12 cellular contexts compared by ENCODE assay signal in the genomic region with DNA sequence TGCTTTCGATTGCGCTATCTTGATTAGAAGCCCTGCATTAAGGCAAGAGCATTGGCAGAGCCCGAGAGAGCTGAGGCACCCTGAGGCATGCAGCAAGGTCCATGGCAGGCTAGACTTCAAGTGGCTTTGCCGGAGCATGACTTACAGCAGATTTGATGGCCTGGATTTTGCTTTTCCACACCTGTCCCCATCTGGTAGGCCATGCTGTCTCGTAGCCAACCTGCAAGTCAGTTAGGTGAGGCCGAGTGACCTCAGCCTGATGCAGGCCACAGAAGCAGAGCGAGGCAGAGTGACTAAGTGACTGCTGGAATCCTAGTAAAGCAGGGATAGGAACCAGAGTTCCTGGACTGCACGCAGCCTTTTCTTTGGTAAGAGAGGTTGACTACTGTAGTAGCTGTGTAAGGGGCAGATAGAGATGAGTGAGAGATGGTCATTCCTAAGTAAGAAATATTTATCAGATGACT.
A peak's percentile ranks its signal among the peaks of the same experiment; 100 is the strongest.
DNase-seq lines count a peak whose midpoint lies in the region; ATAC-seq and TF ChIP-seq lines count a peak whose summit lies in the region.
"Had no signal": no experiment of that assay in that cellular context is flagged by ENCODE, and none has a peak within 500 bp of the region (broad histone marks: within the 10 kb centered on the region; RNA-seq: fewer than 3 reads in every experiment).

No MANE protein-coding gene starts in this region.

- peaks cover 5 to 58% (median 29%) of the 10 kb centered on the region in 6 donors for H3K4me1 ChIP-seq in spleen

- peak; percentile 62 for ATAC-seq in left ventricle myocardium superior
- no peak for ATAC-seq in HG03460 (IDR thresholded peaks at IDR 0.05; ENCODE audit: unreplicated experiment)
- ATAC-seq: natural killer cell treated with Interleukin-12 subunit alpha and Interleukin-12 subunit beta and Interleukin-15 and Interleukin-18, amount 100 ng/mL, for 72 hours had no signal

- TF ChIP-seq CTCF in spleen (IDR thresholded peaks at IDR 0.05 in 8 of 11, conservative IDR thresholded peaks at IDR 0.05 in 3 of 11), result no peak

- 82 to 89% (median 86%) methylated on average over 8 of the region's 8 CpGs for WGBS in spleen, 5 donors

- no peak overlapping the region for H3K4me3 ChIP-seq in spleen

- H3K9me3 ChIP-seq in spleen, result no peaks in the 10 kb centered on the region

- peak overlapping the region in 7 of 8 donors; percentile 33 to 64 (median 58) for H3K27ac ChIP-seq in spleen

- H3K27me3 ChIP-seq in spleen (replicated peaks in 1 of 7), result no peaks in the 10 kb centered on the region

- no peak for TF ChIP-seq POLR2A in spleen (IDR thresholded peaks at IDR 0.05)

- intact Hi-C loops in left ventricle myocardium superior (cut with micrococcal nuclease) (loop anchor here (10.0 kb wide), 2 partner anchors 73 to 77 kb away; no protein-coding TSS in a partner anchor), spleen (cut with DNase I; ENCODE audit: low total_unique reads) (no loop called here)

- H3K36me3 ChIP-seq in spleen, result no peaks in the 10 kb centered on the region

- peak; percentile 27 for DNase-seq in H4 (ENCODE audit: low spot score)
- peak; percentile 82 for DNase-seq in astrocyte of the hippocampus (ENCODE audit: low read depth, low spot score)
- DNase-seq in left ventricle myocardium superior, result peak; percentile 51
- no peak for DNase-seq in spleen
- no peak for DNase-seq in GDM1 (lab: John Stamatoyannopoulos, UW)
- DNase-seq in DMS53 (lab: John Stamatoyannopoulos, UW), result no peak
- no peak for DNase-seq in effector CD4-positive, alpha-beta T cell
- DNase-seq: effector memory CD4-positive, alpha-beta T cell; NCI-H748 treated with DMSO at 0.1 percent for 48 hours; stimulated activated naive CD4-positive, alpha-beta T cell treated with Interleukin-2 at 50 U/mL for 16 hours had no signal

Comparison
In these comparisons a context has a peak if more than half of its experiments do, and no peak if none do; other contexts are left out.
1. DNase-seq: peak in H4 (single experiment), astrocyte of the hippocampus (single experiment) and left ventricle myocardium superior (single experiment); none in spleen (single experiment), GDM1 (single experiment), DMS53 (single experiment) and effector CD4-positive, alpha-beta T cell (single experiment).